Comparison of ENCODE assay signal across 1 cellular context in genomic region chr9:134213508-134214394, GRCh38.
A peak's percentile ranks its signal among the peaks of the same experiment; 100 is the strongest.
TF ChIP-seq lines count a peak whose summit lies in the region.

No MANE protein-coding gene starts in this region.

TF ChIP-seq in HepG2, 621 proteins besides CTCF, POLR2A, EP300 and RAD21 (continued from another document and continues in another):
- TF ChIP-seq ZBTB49 (CRISPR knock-in tag; IDR thresholded peaks at IDR 0.05; ENCODE audit: borderline replicate concordance) (no peak), CHD2 (IDR thresholded peaks at IDR 0.05; ENCODE audit: low read depth, low read length) (no peak), RARA (CRISPR knock-in tag; IDR thresholded peaks at IDR 0.05) (peak; percentile 56), ATRX (CRISPR knock-in tag; IDR thresholded peaks at IDR 0.05; ENCODE audit: borderline replicate concordance) (no peak), KLF12 (CRISPR knock-in tag; IDR thresholded peaks at IDR 0.05; ENCODE audit: borderline replicate concordance) (no peak), ZNF740 (CRISPR knock-in tag; IDR thresholded peaks at IDR 0.05) (no peak), ZNF619 (CRISPR knock-in tag; IDR thresholded peaks at IDR 0.05) (no peak), IRF2 (CRISPR knock-in tag; IDR thresholded peaks at IDR 0.05) (no peak), ZNF678 (CRISPR knock-in tag; IDR thresholded peaks at IDR 0.05) (no peak), ZNF660 (CRISPR knock-in tag; IDR thresholded peaks at IDR 0.05; ENCODE audit: borderline replicate concordance, low read depth) (no peak), ZNF746 (CRISPR knock-in tag; IDR thresholded peaks at IDR 0.05) (no peak), ZNF556 (CRISPR knock-in tag; IDR thresholded peaks at IDR 0.05; ENCODE audit: borderline replicate concordance) (0 out of 2 replicates have a peak, but pooled peaks have one; percentile 9), ZNF646 (CRISPR knock-in tag; IDR thresholded peaks at IDR 0.05) (no peak), ZBTB7B (CRISPR knock-in tag; IDR thresholded peaks at IDR 0.05) (0 out of 2 replicates have a peak, but pooled peaks have one; percentile 17), TFAP4 (IDR thresholded peaks at IDR 0.05; ENCODE audit: borderline replicate concordance, low read depth) (peak; percentile 2; the same call in 1 of the 2 replicates), KMT2A (CRISPR knock-in tag; IDR thresholded peaks at IDR 0.05) (no peak), PHF21A (CRISPR knock-in tag; IDR thresholded peaks at IDR 0.05) (0 out of 2 replicates have a peak, but pooled peaks have one; percentile 33), DPF2 (CRISPR knock-in tag; IDR thresholded peaks at IDR 0.05; ENCODE audit: borderline replicate concordance, low read depth) (no peak), ZNF354B (CRISPR knock-in tag; IDR thresholded peaks at IDR 0.05) (no peak), ZNF792 (CRISPR knock-in tag; IDR thresholded peaks at IDR 0.05) (no peak), AGO1 (IDR thresholded peaks at IDR 0.05; ENCODE audit: low read depth, low read length, poor library complexity, severe bottlenecking) (no peak), MAX (IDR thresholded peaks at IDR 0.05) (no peak), NR2F1 (CRISPR knock-in tag; IDR thresholded peaks at IDR 0.05) (no peak), DNMT3B (CRISPR knock-in tag; conservative IDR thresholded peaks at IDR 0.05) (no peak), DZIP1 (CRISPR knock-in tag; IDR thresholded peaks at IDR 0.05) (no peak), USF2 (IDR thresholded peaks at IDR 0.05; ENCODE audit: low read depth, low read length) (no peak), USF2 (CRISPR knock-in tag; IDR thresholded peaks at IDR 0.05; ENCODE audit: borderline replicate concordance) (peak; percentile 27; the same call in 1 of the 2 replicates), STAT6 (CRISPR knock-in tag; IDR thresholded peaks at IDR 0.05; ENCODE audit: borderline replicate concordance) (no peak), ZNF775 (CRISPR knock-in tag; IDR thresholded peaks at IDR 0.05; ENCODE audit: borderline replicate concordance) (no peak), POGK (CRISPR knock-in tag; conservative IDR thresholded peaks at IDR 0.05) (no peak), POLR2G (IDR thresholded peaks at IDR 0.05; ENCODE audit: low read depth, low read length) (no peak), THYN1 (CRISPR knock-in tag; IDR thresholded peaks at IDR 0.05; ENCODE audit: borderline replicate concordance, low read depth) (no peak), HDAC2 (CRISPR knock-in tag; IDR thresholded peaks at IDR 0.05) (no peak), MBNL3 (CRISPR knock-in tag; conservative IDR thresholded peaks at IDR 0.05) (no peak), MAFF (IDR thresholded peaks at IDR 0.05; ENCODE audit: low read depth, low read length) (no peak), NFE2 (CRISPR knock-in tag; IDR thresholded peaks at IDR 0.05) (no peak), GZF1 (CRISPR knock-in tag; IDR thresholded peaks at IDR 0.05) (no peak), NAIF1 (CRISPR knock-in tag; IDR thresholded peaks at IDR 0.05; ENCODE audit: borderline replicate concordance) (no peak), SMAD9 (CRISPR knock-in tag; IDR thresholded peaks at IDR 0.05) (no peak), ZGPAT (CRISPR knock-in tag; IDR thresholded peaks at IDR 0.05) (no peak), ZNF143 (CRISPR knock-in tag; IDR thresholded peaks at IDR 0.05) (no peak)
